In genomic region chr19:10286803-10287737, GRCh38 we compare ENCODE assay signal across 10 cellular contexts. TPM values are rescaled to one million over a fixed set of nuclear protein-coding genes. Genes with fewer than 3 reads are reported as not detected.
DNase-seq lines count a peak whose midpoint lies in the region; ATAC-seq, FAIRE-seq and TF ChIP-seq lines count a peak whose summit lies in the region.
"Had no signal": no experiment of that assay in that cellular context is flagged by ENCODE, and none has a peak within 500 bp of the region (broad histone marks: within the 10 kb centered on the region; RNA-seq: fewer than 3 reads in every experiment).

ICAM4 (plus strand) TSS chr19:10286955; CDS start chr19:10287013, 58 bp downstream.

- H3K9me3 ChIP-seq in mammary epithelial cell (replicated peaks; ENCODE audit: insufficient read depth, low read length) (no peaks in the 10 kb centered on the region), PC-9 (ENCODE audit: insufficient read depth, low read depth) (no peaks in the 10 kb centered on the region)

- BruUV-seq in mammary epithelial cell (replicated peaks; lab: Mats Ljungman, UMichigan) (no TSS peak), PC-9 (replicated peaks; lab: Mats Ljungman, UMichigan) (no TSS peak)

- ATAC-seq in HG02763 (IDR thresholded peaks at IDR 0.05; ENCODE audit: unreplicated experiment) (no peak), HG03565 (IDR thresholded peaks at IDR 0.05; ENCODE audit: unreplicated experiment) (no peak)

- WGBS in mammary epithelial cell (ENCODE audit: low coverage, missing lambda C conversion rate): 57% methylated on average over 34 of the region's 59 CpGs

- H3K4me1 ChIP-seq in mammary epithelial cell (ENCODE audit: insufficient read depth, low read length) (peaks cover 63% of the 10 kb centered on the region), PC-9 (replicated peaks; ENCODE audit: insufficient read depth) (peaks cover 36% of the 10 kb centered on the region)

- TF ChIP-seq CTCF in mammary epithelial cell (conservative IDR thresholded peaks at IDR 0.05 in 1 of 2, IDR thresholded peaks at IDR 0.05 in 1 of 2; ENCODE audit: extremely low read depth in 1 of 2, insufficient read depth in 1 of 2, low read depth in 1 of 2, low read length in 2 of 2) (no peak), mesothelial cell of epicardium (IDR thresholded peaks at IDR 0.05; ENCODE audit: unreplicated experiment) (no peak), PC-9 (conservative IDR thresholded peaks at IDR 0.05) (no peak)

- no peak within 1 kb of the TSS for H3K9ac ChIP-seq in mammary epithelial cell (ENCODE audit: insufficient read depth, low read length)

- peaks cover 82% of the 10 kb centered on the region for H3K27me3 Mint-ChIP-seq in mesothelial cell of epicardium (ENCODE audit: low read depth)

- H2AFZ ChIP-seq in mammary epithelial cell (ENCODE audit: low read depth, low read length) (peak within 1 kb of the TSS; percentile 71), PC-9 (no peak within 1 kb of the TSS)

- no peak within 1 kb of the TSS for H3K27ac ChIP-seq in mammary epithelial cell (ENCODE audit: insufficient read depth, low read depth, low read length)
- H3K27ac ChIP-seq in PC-9: no peak within 1 kb of the TSS

- H3K27ac Mint-ChIP-seq in mesothelial cell of epicardium: peak within 1 kb of the TSS; percentile 59

- H3K36me3 Mint-ChIP-seq in mesothelial cell of epicardium: no peaks in the 10 kb centered on the region

- peak within 1 kb of the TSS; percentile 43 for H3K4me3 Mint-ChIP-seq in mesothelial cell of epicardium

- peaks cover 38% of the 10 kb centered on the region for H3K4me1 Mint-ChIP-seq in mesothelial cell of epicardium

- in situ Hi-C loops in mammary epithelial cell (cut with MboI; ENCODE audit: low sequenced_read_pairs in 2 of 2): no loop called here

- H3K9me3 Mint-ChIP-seq in mesothelial cell of epicardium: no peaks in the 10 kb centered on the region

- H4K20me1 ChIP-seq in mammary epithelial cell (ENCODE audit: insufficient read depth, low read length) (no peaks in the 10 kb centered on the region), PC-9 (ENCODE audit: insufficient read depth) (no peaks in the 10 kb centered on the region)

- H3K9me2 ChIP-seq in PC-9 (ENCODE audit: insufficient read depth): no peaks in the 10 kb centered on the region

- H3F3A ChIP-seq in PC-9 (ENCODE audit: insufficient read depth, low read depth): peaks cover 28% of the 10 kb centered on the region

- FAIRE-seq in G401.6 (lab: Jason Lieb, UNC): peak; percentile 45
- FAIRE-seq: islet of Langerhans had no signal

- CTCF ChIA-PET in mammary epithelial cell (lab: Charles Lee; ENCODE audit: low non-redundant PET) (no interaction called here), PC-9 (lab: Charles Lee) (interaction anchor here (0.7 kb wide), 1 partner anchor 18 kb away, joined by 3 read pairs; no protein-coding TSS in a partner anchor)

- intact Hi-C loops in mammary epithelial cell (cut with micrococcal nuclease) (no loop called here), PC-9 (cut with micrococcal nuclease; ENCODE audit: unreplicated experiment) (no loop called here)

- no peaks in the 10 kb centered on the region for H3K36me3 ChIP-seq in mammary epithelial cell (ENCODE audit: insufficient read depth, low read length)
- peaks cover 9% of the 10 kb centered on the region; the same call in 1 of the 2 replicates for H3K36me3 ChIP-seq in PC-9 (ENCODE audit: low read depth)

- dilution Hi-C loops in mammary epithelial cell (cut with HindIII; ENCODE audit: low sequenced_read_pairs): loop anchor here (5.0 kb wide), 3 partner anchors 40 to 115 kb away; partner anchors contain the start of gene CDC37

- POLR2A ChIA-PET in PC-9 (lab: Charles Lee; ENCODE audit: unreplicated experiment): interaction anchor here (0.6 kb wide), 2 partner anchors 8 to 47 kb away, joined by 3 to 14 read pairs; no protein-coding TSS in a partner anchor

- H3K79me2 ChIP-seq in mammary epithelial cell (ENCODE audit: insufficient read depth, low read length) (no peaks in the 10 kb centered on the region), PC-9 (ENCODE audit: low read depth) (no peaks in the 10 kb centered on the region)

- H3K4me3 ChIP-seq in mammary epithelial cell (replicated peaks in 1 of 3; ENCODE audit: insufficient read depth in 1 of 3, low read depth in 2 of 3, low read length in 3 of 3) (no peak within 1 kb of the TSS), PC-9 (no peak within 1 kb of the TSS)

- DNase-seq in NOMO-1 (lab: John Stamatoyannopoulos, UW; ENCODE audit: unreplicated experiment in 2 of 2): peak; percentile 67 to 76
- DNase-seq in mammary epithelial cell: no peak
- DNase-seq in mesothelial cell of epicardium (ENCODE audit: low spot score in 2 of 2, unreplicated experiment in 2 of 2): peak in 1 of 2 experiments; percentile 75
- DNase-seq in PC-9: no peak
- no peak for DNase-seq in NCI-H2029 (lab: John Stamatoyannopoulos, UW)

- peak within 1 kb of the TSS; percentile 61 for H3K4me2 ChIP-seq in mammary epithelial cell (ENCODE audit: insufficient read depth, low read depth, low read length)
- no peak within 1 kb of the TSS for H3K4me2 ChIP-seq in PC-9

- H3K27me3 ChIP-seq in mammary epithelial cell (ENCODE audit: insufficient read depth, low read length): no peaks in the 10 kb centered on the region
- H3K27me3 ChIP-seq in PC-9 (ENCODE audit: insufficient read depth, low read depth): no peaks in the 10 kb centered on the region

RNA-seq across cellular contexts. Expression of gene ICAM4, which starts in this region (rescaled TPM):
- total RNA-seq in mammary epithelial cell (1 to 10 TPM; 1.1 to 1.5 TPM), mesothelial cell of epicardium (2.0 to 2.6 TPM (median 2.4 TPM) in 3 replicates), PC-9 (2021) (0.52 and 0.68 TPM in 2 replicates)
- polyA plus RNA-seq in mammary epithelial cell: 0.88 TPM
- polyA minus RNA-seq in mammary epithelial cell: not detected
- total RNA-seq: HT1080 had no signal

Comparison
In these comparisons a context has a peak if more than half of its experiments do, and no peak if none do; other contexts are left out.
1. DNase-seq: peak in NOMO-1 (2 of 2); none in mammary epithelial cell (single experiment), PC-9 (0 of 2) and NCI-H2029 (single experiment).